15 cellular contexts compared by ENCODE assay signal in genomic region chr7:101819183-101819582, GRCh38. TPM values are rescaled to one million over a fixed set of nuclear protein-coding genes. Genes with fewer than 3 reads are reported as not detected.
A peak's percentile ranks its signal among the peaks of the same experiment; 100 is the strongest.
DNase-seq lines count a peak whose midpoint lies in the region; ATAC-seq and TF ChIP-seq lines count a peak whose summit lies in the region.
"Had no signal": no experiment of that assay in that cellular context is flagged by ENCODE, and none has a peak within 500 bp of the region (broad histone marks: within the 10 kb centered on the region; RNA-seq: fewer than 3 reads in every experiment).

No MANE protein-coding gene starts in this region.

- H4K20me1 ChIP-seq in Loucy (ENCODE audit: insufficient read depth, low read length, poor library complexity, severe bottlenecking) = peaks cover 63% of the 10 kb centered on the region

- H3K27ac Mint-ChIP-seq in activated T-cell treated with anti-CD3 and anti-CD28 coated beads, Interleukin-2, amount 50 U/mL, for 72 hours = no peak overlapping the region
- H3K27ac Mint-ChIP-seq: immature natural killer cell; stimulated activated memory B cell treated with anti-CD40 and anti-IgM and Interleukin-4, amounts not matched to agents 10 μg/mL and 1 μg/mL and 100 μg/mL, for 72 hours had no signal

- no peaks in the 10 kb centered on the region for H3K9me3 Mint-ChIP-seq in activated T-cell treated with anti-CD3 and anti-CD28 coated beads, Interleukin-2, amount 50 U/mL, for 72 hours
- H3K9me3 Mint-ChIP-seq: immature natural killer cell; stimulated activated memory B cell treated with anti-CD40 and anti-IgM and Interleukin-4, amounts not matched to agents 10 μg/mL and 1 μg/mL and 100 μg/mL, for 72 hours had no signal

- H3K4me1 Mint-ChIP-seq in activated T-cell treated with anti-CD3 and anti-CD28 coated beads, Interleukin-2, amount 50 U/mL, for 72 hours (ENCODE audit: low read depth) = peaks cover 18% of the 10 kb centered on the region

- H3K36me3 ChIP-seq in Loucy (ENCODE audit: insufficient read depth, low read length) (no peaks in the 10 kb centered on the region), iPS-20b (ENCODE audit: insufficient read depth, low read depth, low read length) (peaks cover 8% of the 10 kb centered on the region; the same call in 1 of the 2 replicates), psoas muscle (ENCODE audit: insufficient read depth in 1 of 2, low read depth in 1 of 2) (no peaks in the 10 kb centered on the region), aorta (ENCODE audit: control insufficient read depth in 1 of 2, insufficient read depth in 2 of 2, low read length in 1 of 2) (no peaks in the 10 kb centered on the region)

- H3K27ac ChIP-seq in iPS-20b (ENCODE audit: low read length) (no peak overlapping the region), psoas muscle (no peak overlapping the region), aorta (ENCODE audit: low read depth in 1 of 2, low read length in 2 of 2) (no peak overlapping the region)
- H3K27ac ChIP-seq: SJSA1 had no signal

- H3K4me3 ChIP-seq in Loucy (ENCODE audit: low read length, poor library complexity, severe bottlenecking) (peak overlapping the region; percentile 83), iPS-20b (ENCODE audit: low read length) (peak overlapping the region; percentile 65), psoas muscle (peak overlapping the region; percentile 90), aorta (ENCODE audit: low read length in 2 of 2) (no peak overlapping the region)
- H3K4me3 ChIP-seq: SJSA1 had no signal

- no peaks in the 10 kb centered on the region for H3K9me3 ChIP-seq in Loucy (ENCODE audit: insufficient read depth, low read depth, low read length)
- H3K9me3 ChIP-seq in iPS-20b (ENCODE audit: insufficient read depth, low read depth, low read length) = no peaks in the 10 kb centered on the region
- H3K9me3 ChIP-seq in psoas muscle = no peaks in the 10 kb centered on the region
- no peaks in the 10 kb centered on the region for H3K9me3 ChIP-seq in aorta (ENCODE audit: control insufficient read depth, low read length)
- H3K9me3 ChIP-seq: SJSA1 had no signal

- peaks cover 1 to 2% of the 10 kb centered on the region in 2 donors for H3K36me3 Mint-ChIP-seq in activated T-cell treated with anti-CD3 and anti-CD28 coated beads, Interleukin-2, amount 50 U/mL, for 72 hours (ENCODE audit: insufficient read depth in 2 of 2)
- H3K36me3 Mint-ChIP-seq: immature natural killer cell; stimulated activated memory B cell treated with anti-CD40 and anti-IgM and Interleukin-4, amounts not matched to agents 10 μg/mL and 1 μg/mL and 100 μg/mL, for 72 hours had no signal

- H3K27me3 Mint-ChIP-seq in activated T-cell treated with anti-CD3 and anti-CD28 coated beads, Interleukin-2, amount 50 U/mL, for 72 hours (ENCODE audit: low read depth) = no peaks in the 10 kb centered on the region
- H3K27me3 Mint-ChIP-seq: stimulated activated memory B cell treated with anti-CD40 and anti-IgM and Interleukin-4, amounts not matched to agents 10 μg/mL and 1 μg/mL and 100 μg/mL, for 72 hours had no signal

- H2AFZ ChIP-seq in Loucy (ENCODE audit: low read length) = no peak overlapping the region

- H3K4me1 ChIP-seq in Loucy (ENCODE audit: insufficient read depth, low read length, poor library complexity, severe bottlenecking) (peaks cover 38% of the 10 kb centered on the region), iPS-20b (ENCODE audit: insufficient read depth, low read length) (peaks cover 44% of the 10 kb centered on the region), psoas muscle (peaks cover 34% of the 10 kb centered on the region), aorta (ENCODE audit: control insufficient read depth in 1 of 2, insufficient read depth in 2 of 2, low read length in 2 of 2) (peaks cover 0 to 3% of the 10 kb centered on the region in 2 donors)

- H3K79me2 ChIP-seq in Loucy (ENCODE audit: insufficient read depth, low read length) = peaks cover 74% of the 10 kb centered on the region

- peak overlapping the region; percentile 77 for H3K9ac ChIP-seq in Loucy (ENCODE audit: low read depth, low read length, poor library complexity, severe bottlenecking)
- no peak overlapping the region for H3K9ac ChIP-seq in iPS-20b (ENCODE audit: low read depth, low read length)

- ATAC-seq in psoas muscle = no peak
- no peak for ATAC-seq in activated T-cell treated with anti-CD3 and anti-CD28 coated beads, Interleukin-2, amount 50 U/mL, for 72 hours (replicated peaks in 1 of 2)
- no peak for ATAC-seq in aorta (ENCODE audit: low FRiP score)
- no peak for ATAC-seq in HG02642 (IDR thresholded peaks at IDR 0.05; ENCODE audit: poor library complexity, unreplicated experiment)
- ATAC-seq: stimulated activated memory B cell treated with anti-CD40 and anti-IgM and Interleukin-4, amounts not matched to agents 10 μg/mL and 1 μg/mL and 100 μg/mL, for 72 hours had no signal

- no peaks in the 10 kb centered on the region for H3F3A ChIP-seq in Loucy (ENCODE audit: low read depth)

- DNase-seq in CD1c-positive myeloid dendritic cell (ENCODE audit: extremely low spot score) (peak; percentile 39), psoas muscle (no peak), GM10248 (ENCODE audit: extremely low spot score) (no peak), aorta (no peak)
- no peak for DNase-seq in activated T-cell treated with anti-CD3 and anti-CD28 coated beads, Interleukin-2, amount 50 U/mL, for 72 hours
- DNase-seq: activated gamma-delta T cell treated with Interleukin-2 at 50 U/mL for 16 hours, immature natural killer cell, mesenchymal stem cell, NCI-H69, T1000 had no signal

- H3K9me2 ChIP-seq in Loucy (replicated peaks; ENCODE audit: low read depth, low read length) = no peaks in the 10 kb centered on the region

- intact Hi-C loops in psoas muscle (cut with DNase I) (loop anchor here (5.0 to 10.0 kb wide), 4 partner anchors 38 to 416 kb away; no protein-coding TSS in a partner anchor), aorta (cut with DNase I) (loop anchor here (5.0 to 10.0 kb wide), 7 partner anchors 38 to 418 kb away; no protein-coding TSS in a partner anchor)

- TF ChIP-seq CTCF in Loucy (conservative IDR thresholded peaks at IDR 0.05; ENCODE audit: low read length) (no peak), psoas muscle (IDR thresholded peaks at IDR 0.05) (no peak), GM10248 (IDR thresholded peaks at IDR 0.05; ENCODE audit: control extremely low read depth, extremely low read depth, low read depth, missing control alignments) (no peak)

- H3K27me3 ChIP-seq in Loucy (ENCODE audit: insufficient read depth, low read length, poor library complexity, severe bottlenecking) = no peaks in the 10 kb centered on the region
- peaks cover 16% of the 10 kb centered on the region for H3K27me3 ChIP-seq in iPS-20b (ENCODE audit: insufficient read depth, low read length)
- no peaks in the 10 kb centered on the region for H3K27me3 ChIP-seq in psoas muscle (ENCODE audit: insufficient read depth in 3 of 3, low read length in 2 of 3)
- H3K27me3 ChIP-seq in aorta (ENCODE audit: control insufficient read depth in 1 of 2, insufficient read depth in 2 of 2, low read length in 1 of 2) = no peaks in the 10 kb centered on the region
- H3K27me3 ChIP-seq: SJSA1 had no signal

- H3K4me3 Mint-ChIP-seq in activated T-cell treated with anti-CD3 and anti-CD28 coated beads, Interleukin-2, amount 50 U/mL, for 72 hours = no peak overlapping the region
- H3K4me3 Mint-ChIP-seq: stimulated activated memory B cell treated with anti-CD40 and anti-IgM and Interleukin-4, amounts not matched to agents 10 μg/mL and 1 μg/mL and 100 μg/mL, for 72 hours had no signal

- H3K4me2 ChIP-seq in Loucy (ENCODE audit: low read depth, low read length, poor library complexity, severe bottlenecking) = peak overlapping the region; percentile 99

- POLR2A ChIA-PET in GM10248 (lab: Yijun Ruan, JAX) = no interaction called here

- 61 to 92% (median 70%) methylated on average over 2 of the region's 2 CpGs for WGBS in psoas muscle, 3 donors
- 38 to 43% methylated on average over 2 of the region's 2 CpGs for WGBS in aorta, 2 donors

- CTCF ChIA-PET in GM10248 (lab: Yijun Ruan, JAX) = interaction anchor here (0.7 to 3.2 kb wide), 4 partner anchors 13 to 76 kb away, joined by 3 to 12 read pairs (median 6); no protein-coding TSS in a partner anchor

RNA-seq across cellular contexts. Expression of gene CUX1, which starts 1.8 kb away (rescaled TPM):
- total RNA-seq in psoas muscle (10 to 100 TPM; 72.4 to 95.6 (median 76.2) TPM), aorta (100 to 1,000 TPM; 136 to 159 TPM)
- polyA plus RNA-seq in psoas muscle (10 to 100 TPM; 12.5 to 35.3 (median 17.7) TPM), aorta (10 to 100 TPM; 51.6 to 52.6 TPM)
- total RNA-seq in activated T-cell treated with anti-CD3 and anti-CD28 coated beads, Interleukin-2, amount 50 U/mL, for 72 hours = 10 to 100 TPM; 24.7 to 26.2 TPM

Comparison
In these comparisons a context has a peak if more than half of its experiments do, and no peak if none do; other contexts are left out.
1. H3K4me3 ChIP-seq: peak in Loucy (single experiment), iPS-20b (single experiment) and psoas muscle (single experiment); none in aorta (0 of 2).